Comparison of ENCODE assay signal across 9 cellular contexts in the genomic region with DNA sequence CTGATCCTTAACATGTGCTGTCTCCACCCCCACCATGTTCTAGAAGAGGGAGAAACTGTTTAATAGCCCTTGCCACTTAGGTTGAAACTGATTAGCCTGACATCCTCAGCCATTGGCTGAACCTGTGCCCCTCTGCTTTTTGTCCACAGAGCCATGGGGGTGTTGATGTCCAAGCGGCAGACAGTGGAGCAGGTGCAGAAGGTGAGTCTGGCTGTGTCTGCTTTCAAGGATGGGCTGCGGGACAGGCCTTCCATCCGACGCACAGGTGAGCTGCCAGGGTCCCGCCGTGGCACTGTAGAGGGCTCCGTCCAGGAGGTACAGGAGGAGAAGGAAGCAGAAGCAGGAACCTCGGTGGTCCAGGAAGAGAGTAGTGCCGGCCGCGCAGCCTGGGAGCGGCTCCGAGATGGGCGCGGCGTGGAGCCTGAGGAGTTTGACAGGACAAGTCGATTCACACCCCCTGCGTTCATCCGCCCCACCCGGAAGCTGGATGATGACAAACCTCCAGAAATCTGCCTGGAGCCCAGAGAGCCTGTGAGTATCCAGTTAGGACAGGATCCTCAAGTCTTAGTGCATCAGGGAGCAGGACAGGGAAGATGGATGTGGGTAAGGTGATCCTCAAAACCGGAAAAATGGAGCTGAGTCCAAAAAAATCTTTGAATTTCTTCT. TPM values are rescaled to one million over a fixed set of nuclear protein-coding genes. Genes with fewer than 3 reads are reported as not detected.
"Had no signal": no experiment of that assay in that cellular context is flagged by ENCODE, and none has a peak within 500 bp of the region (broad histone marks: within the 10 kb centered on the region; RNA-seq: fewer than 3 reads in every experiment).

No MANE protein-coding gene starts in this region.

- H3K4me3 Mint-ChIP-seq: GM23338, H9, IgD-negative memory B cell had no signal

- H3K27ac Mint-ChIP-seq: GM23338, IgD-negative memory B cell had no signal

- ATAC-seq: GM23338, HepG2 had no signal

- H3K27ac ChIP-seq: HL-60 had no signal

- H3K4me1 Mint-ChIP-seq: IgD-negative memory B cell had no signal

- FAIRE-seq: H1, H54, HepG2 had no signal

- H3K4me2 ChIP-seq: GM23338 had no signal

- H2AFZ ChIP-seq: GM23338 had no signal

- H3K36me3 Mint-ChIP-seq: IgD-negative memory B cell had no signal

- DNase-seq: H9, HCEC 1CT had no signal

- H3K9me3 Mint-ChIP-seq: GM23338, H9 had no signal

- H3K4me3 ChIP-seq: GM23338 had no signal

RNA-seq across cellular contexts. Expression of gene PHF24, which starts 13.2 kb away (rescaled TPM):
- total RNA-seq: HepG2, HT1080 had no signal
